28 cellular contexts compared by ENCODE assay signal in the genomic region with DNA sequence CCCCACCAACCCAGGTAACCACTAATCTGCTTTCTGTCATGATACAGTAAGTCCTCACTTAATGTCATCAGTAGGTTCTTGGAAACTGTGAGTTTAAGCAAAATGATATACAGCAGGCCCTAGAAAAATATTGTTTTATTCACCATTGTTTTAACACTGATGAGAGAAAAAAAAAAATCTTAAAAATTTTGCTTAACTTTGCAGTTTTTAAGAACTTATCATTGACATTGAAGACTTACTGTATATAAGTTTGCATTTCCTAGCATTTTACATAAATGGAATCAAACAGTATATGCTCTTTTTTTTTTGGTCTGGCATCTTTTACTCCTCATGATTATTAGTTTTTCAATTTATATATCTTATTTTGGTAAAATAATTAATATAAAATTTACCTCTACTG.
"Had no signal": no experiment of that assay in that cellular context is flagged by ENCODE, and none has a peak within 500 bp of the region (broad histone marks: within the 10 kb centered on the region; RNA-seq: fewer than 3 reads in every experiment).

No MANE protein-coding gene starts in this region.

- DNase-seq: cortex of kidney; effector CD8-positive, alpha-beta T cell; effector memory CD8-positive, alpha-beta T cell; endodermal cell; erythroblast; esophagus squamous epithelium; foreskin fibroblast; foreskin melanocyte; gastrocnemius medialis; glutamatergic neuron; head of caudate nucleus; heart right ventricle; hippocampal formation; left cardiac atrium; left lung; left ventricle myocardium superior; lower lobe of right lung; mesenchymal stem cell; mucosa of descending colon; naive B cell; naive thymus-derived CD8-positive, alpha-beta T cell had no signal

- ATAC-seq: effector memory CD8-positive, alpha-beta T cell; esophagus mucosa; gastrocnemius medialis; heart right ventricle; left cardiac atrium; left lung; left ventricle myocardium superior; lower lobe of right lung; mucosa of descending colon; naive thymus-derived CD8-positive, alpha-beta T cell had no signal

- H3K4me1 Mint-ChIP-seq: endodermal cell; mesothelial cell of epicardium; naive thymus-derived CD8-positive, alpha-beta T cell had no signal

- H3K9me3 Mint-ChIP-seq: dendritic cell treated with granulocyte-macrophage colony-stimulating factor and Interleukin-4, amounts not matched to agents 40 ng/mL and 50 ng/mL, for 4 days; effector memory CD8-positive, alpha-beta T cell; endodermal cell; mesothelial cell of epicardium; naive B cell; naive thymus-derived CD8-positive, alpha-beta T cell had no signal

- H3K27ac Mint-ChIP-seq: dendritic cell treated with granulocyte-macrophage colony-stimulating factor and Interleukin-4, amounts not matched to agents 40 ng/mL and 50 ng/mL, for 4 days; endodermal cell; mesothelial cell of epicardium; naive B cell; naive thymus-derived CD8-positive, alpha-beta T cell had no signal

- FAIRE-seq: endometrium, islet of Langerhans, keratinocyte had no signal

- H3K27me3 Mint-ChIP-seq: dendritic cell treated with granulocyte-macrophage colony-stimulating factor and Interleukin-4, amounts not matched to agents 40 ng/mL and 50 ng/mL, for 4 days; effector memory CD8-positive, alpha-beta T cell; naive B cell; naive thymus-derived CD8-positive, alpha-beta T cell had no signal

- H3K4me3 Mint-ChIP-seq: dendritic cell treated with granulocyte-macrophage colony-stimulating factor and Interleukin-4, amounts not matched to agents 40 ng/mL and 50 ng/mL, for 4 days; effector memory CD8-positive, alpha-beta T cell; endodermal cell; mesothelial cell of epicardium; naive B cell; naive thymus-derived CD8-positive, alpha-beta T cell had no signal

- H3K9me3 ChIP-seq: esophagus squamous epithelium, gastrocnemius medialis, heart right ventricle, left lung, lower lobe of right lung, mucosa of descending colon had no signal

- H3K4me3 ChIP-seq: esophagus squamous epithelium, gastrocnemius medialis, heart right ventricle, left lung, lower lobe of right lung, mucosa of descending colon had no signal

- H3K4me1 ChIP-seq: esophagus squamous epithelium, gastrocnemius medialis, heart right ventricle, left lung, lower lobe of right lung had no signal

- H3K27ac ChIP-seq: epithelial cell of prostate, esophagus squamous epithelium, gastrocnemius medialis, heart right ventricle, left lung, lower lobe of right lung had no signal
